1 cellular context compared by ENCODE assay signal in the genomic region with DNA sequence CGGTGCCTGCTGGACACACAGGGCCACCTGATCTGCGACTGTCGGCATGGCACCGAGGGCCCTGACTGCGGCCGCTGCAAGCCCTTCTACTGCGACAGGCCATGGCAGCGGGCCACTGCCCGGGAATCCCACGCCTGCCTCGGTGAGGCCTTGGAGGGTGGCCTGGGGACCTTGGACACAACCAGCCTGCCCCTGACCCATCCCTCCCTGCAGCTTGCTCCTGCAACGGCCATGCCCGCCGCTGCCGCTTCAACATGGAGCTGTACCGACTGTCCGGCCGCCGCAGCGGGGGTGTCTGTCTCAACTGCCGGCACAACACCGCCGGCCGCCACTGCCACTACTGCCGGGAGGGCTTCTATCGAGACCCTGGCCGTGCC.
TF ChIP-seq lines count a peak whose summit lies in the region.

No MANE protein-coding gene starts in this region.

TF ChIP-seq in A549, 52 proteins besides CTCF, POLR2A, EP300 and RAD21 (continued from another document):
- TF ChIP-seq, protein P1, sequence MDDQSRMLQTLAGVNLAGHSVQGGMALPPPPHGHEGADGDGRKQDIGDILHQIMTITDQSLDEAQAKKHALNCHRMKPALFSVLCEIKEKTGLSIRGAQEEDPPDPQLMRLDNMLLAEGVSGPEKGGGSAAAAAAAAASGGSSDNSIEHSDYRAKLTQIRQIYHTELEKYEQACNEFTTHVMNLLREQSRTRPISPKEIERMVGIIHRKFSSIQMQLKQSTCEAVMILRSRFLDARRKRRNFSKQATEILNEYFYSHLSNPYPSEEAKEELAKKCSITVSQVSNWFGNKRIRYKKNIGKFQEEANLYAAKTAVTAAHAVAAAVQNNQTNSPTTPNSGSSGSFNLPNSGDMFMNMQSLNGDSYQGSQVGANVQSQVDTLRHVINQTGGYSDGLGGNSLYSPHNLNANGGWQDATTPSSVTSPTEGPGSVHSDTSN (IDR thresholded peaks at IDR 0.05), result no peak
- TF ChIP-seq FOSL2 (IDR thresholded peaks at IDR 0.05), result no peak
- TF ChIP-seq FOSL2 (CRISPR knock-in tag; IDR thresholded peaks at IDR 0.05), result no peak
- TF ChIP-seq PHF8 (IDR thresholded peaks at IDR 0.05; ENCODE audit: borderline replicate concordance, low read depth), result no peak
- no peak for TF ChIP-seq ESRRA (IDR thresholded peaks at IDR 0.05; ENCODE audit: borderline replicate concordance, low read length)
- TF ChIP-seq, protein P2, sequence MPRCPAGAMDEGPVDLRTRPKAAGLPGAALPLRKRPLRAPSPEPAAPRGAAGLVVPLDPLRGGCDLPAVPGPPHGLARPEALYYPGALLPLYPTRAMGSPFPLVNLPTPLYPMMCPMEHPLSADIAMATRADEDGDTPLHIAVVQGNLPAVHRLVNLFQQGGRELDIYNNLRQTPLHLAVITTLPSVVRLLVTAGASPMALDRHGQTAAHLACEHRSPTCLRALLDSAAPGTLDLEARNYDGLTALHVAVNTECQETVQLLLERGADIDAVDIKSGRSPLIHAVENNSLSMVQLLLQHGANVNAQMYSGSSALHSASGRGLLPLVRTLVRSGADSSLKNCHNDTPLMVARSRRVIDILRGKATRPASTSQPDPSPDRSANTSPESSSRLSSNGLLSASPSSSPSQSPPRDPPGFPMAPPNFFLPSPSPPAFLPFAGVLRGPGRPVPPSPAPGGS (IDR thresholded peaks at IDR 0.05), result no peak
- no peak for TF ChIP-seq ZSCAN20 (CRISPR knock-in tag; IDR thresholded peaks at IDR 0.05)
- TF ChIP-seq, protein P3, sequence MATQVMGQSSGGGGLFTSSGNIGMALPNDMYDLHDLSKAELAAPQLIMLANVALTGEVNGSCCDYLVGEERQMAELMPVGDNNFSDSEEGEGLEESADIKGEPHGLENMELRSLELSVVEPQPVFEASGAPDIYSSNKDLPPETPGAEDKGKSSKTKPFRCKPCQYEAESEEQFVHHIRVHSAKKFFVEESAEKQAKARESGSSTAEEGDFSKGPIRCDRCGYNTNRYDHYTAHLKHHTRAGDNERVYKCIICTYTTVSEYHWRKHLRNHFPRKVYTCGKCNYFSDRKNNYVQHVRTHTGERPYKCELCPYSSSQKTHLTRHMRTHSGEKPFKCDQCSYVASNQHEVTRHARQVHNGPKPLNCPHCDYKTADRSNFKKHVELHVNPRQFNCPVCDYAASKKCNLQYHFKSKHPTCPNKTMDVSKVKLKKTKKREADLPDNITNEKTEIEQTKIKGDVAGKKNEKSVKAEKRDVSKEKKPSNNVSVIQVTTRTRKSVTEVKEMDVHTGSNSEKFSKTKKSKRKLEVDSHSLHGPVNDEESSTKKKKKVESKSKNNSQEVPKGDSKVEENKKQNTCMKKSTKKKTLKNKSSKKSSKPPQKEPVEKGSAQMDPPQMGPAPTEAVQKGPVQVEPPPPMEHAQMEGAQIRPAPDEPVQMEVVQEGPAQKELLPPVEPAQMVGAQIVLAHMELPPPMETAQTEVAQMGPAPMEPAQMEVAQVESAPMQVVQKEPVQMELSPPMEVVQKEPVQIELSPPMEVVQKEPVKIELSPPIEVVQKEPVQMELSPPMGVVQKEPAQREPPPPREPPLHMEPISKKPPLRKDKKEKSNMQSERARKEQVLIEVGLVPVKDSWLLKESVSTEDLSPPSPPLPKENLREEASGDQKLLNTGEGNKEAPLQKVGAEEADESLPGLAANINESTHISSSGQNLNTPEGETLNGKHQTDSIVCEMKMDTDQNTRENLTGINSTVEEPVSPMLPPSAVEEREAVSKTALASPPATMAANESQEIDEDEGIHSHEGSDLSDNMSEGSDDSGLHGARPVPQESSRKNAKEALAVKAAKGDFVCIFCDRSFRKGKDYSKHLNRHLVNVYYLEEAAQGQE (IDR thresholded peaks at IDR 0.05), result no peak
- no peak for TF ChIP-seq ZC3H11A (IDR thresholded peaks at IDR 0.05)
- TF ChIP-seq BHLHE40 (IDR thresholded peaks at IDR 0.05; ENCODE audit: low read depth, low read length), result no peak
